In genomic region chr5:76202182-76202581, GRCh38 we compare ENCODE assay signal across 15 cellular contexts.
"Had no signal": no experiment of that assay in that cellular context is flagged by ENCODE, and none has a peak within 500 bp of the region (broad histone marks: within the 10 kb centered on the region; RNA-seq: fewer than 3 reads in every experiment).

No MANE protein-coding gene starts in this region.

- DNase-seq: activated CD4-positive, alpha-beta T cell treated with anti-CD3 and anti-CD28 coated beads, Interleukin-2, amount 50 U/mL, for 48 hours; activated CD8-positive, alpha-beta memory T cell treated with anti-CD3 and anti-CD28 coated beads, Interleukin-2, amount 10 ng/mL, durations not matched to agents 7 days and 5 days; activated naive CD4-positive, alpha-beta T cell treated with anti-CD3 and anti-CD28 coated beads, Interleukin-2, amount 10 ng/mL, durations not matched to agents 7 days and 5 days; activated T-cell treated with anti-CD3 and anti-CD28 coated beads, Interleukin-2, amount 50 U/mL, for 1 hour; dermis blood vessel endothelial cell; effector memory CD8-positive, alpha-beta T cell; heart right ventricle; nucleus accumbens; posterior cingulate gyrus; stimulated activated CD4-positive, alpha-beta T cell treated with anti-CD3 and anti-CD28 coated beads, Interleukin-15, amount 100 ng/mL, for 24 hours; stimulated activated CD4-positive, alpha-beta T cell treated with anti-CD3 and anti-CD28 coated beads, Interleukin-4, amount 100 ng/mL, for 1 hour; stimulated activated naive CD8-positive, alpha-beta T cell treated with anti-CD3 and anti-CD28 coated beads, Interleukin-15, Interleukin-2, amounts not matched to agents 100 U/mL and 50 U/mL, for 24 hours; transverse colon had no signal

- H3K27ac Mint-ChIP-seq: activated CD8-positive, alpha-beta memory T cell treated with anti-CD3 and anti-CD28 coated beads, Interleukin-2, amount 10 ng/mL, durations not matched to agents 7 days and 5 days; activated naive CD4-positive, alpha-beta T cell treated with anti-CD3 and anti-CD28 coated beads, Interleukin-2, amount 10 ng/mL, durations not matched to agents 7 days and 5 days; activated T-helper 2 cell treated with anti-CD3 and anti-CD28 coated beads, Interferon-gamma antibody, Interleukin-2, Interleukin-4, amounts not matched to agents 10 μg/mL and 5 μg/mL and 100 μg/mL, durations not matched to agents 14 hours and 24 hours and 36 hours; effector memory CD8-positive, alpha-beta T cell; nephron had no signal

- H3K36me3 Mint-ChIP-seq: activated CD8-positive, alpha-beta memory T cell treated with anti-CD3 and anti-CD28 coated beads, Interleukin-2, amount 10 ng/mL, durations not matched to agents 7 days and 5 days; activated naive CD4-positive, alpha-beta T cell treated with anti-CD3 and anti-CD28 coated beads, Interleukin-2, amount 10 ng/mL, durations not matched to agents 7 days and 5 days had no signal

- H3K9me3 Mint-ChIP-seq: activated naive CD4-positive, alpha-beta T cell treated with anti-CD3 and anti-CD28 coated beads, Interleukin-2, amount 10 ng/mL, durations not matched to agents 7 days and 5 days; activated T-helper 2 cell treated with anti-CD3 and anti-CD28 coated beads, Interferon-gamma antibody, Interleukin-2, Interleukin-4, amounts not matched to agents 10 μg/mL and 5 μg/mL and 100 μg/mL, durations not matched to agents 14 hours and 24 hours and 36 hours; effector memory CD8-positive, alpha-beta T cell; nephron had no signal

- ATAC-seq: activated CD8-positive, alpha-beta memory T cell treated with anti-CD3 and anti-CD28 coated beads, Interleukin-2, amount 10 ng/mL, durations not matched to agents 7 days and 5 days; effector memory CD8-positive, alpha-beta T cell; heart right ventricle; stimulated activated naive CD8-positive, alpha-beta T cell treated with anti-CD3 and anti-CD28 coated beads, Interleukin-15, Interleukin-2, amounts not matched to agents 100 U/mL and 50 U/mL, for 24 hours had no signal

- H3K4me3 Mint-ChIP-seq: activated CD8-positive, alpha-beta memory T cell treated with anti-CD3 and anti-CD28 coated beads, Interleukin-2, amount 10 ng/mL, durations not matched to agents 7 days and 5 days; activated naive CD4-positive, alpha-beta T cell treated with anti-CD3 and anti-CD28 coated beads, Interleukin-2, amount 10 ng/mL, durations not matched to agents 7 days and 5 days; effector memory CD8-positive, alpha-beta T cell; nephron had no signal

- H3K27me3 Mint-ChIP-seq: effector memory CD8-positive, alpha-beta T cell had no signal

- H3K4me3 ChIP-seq: heart right ventricle, transverse colon had no signal
